11 cellular contexts compared by ENCODE assay signal in genomic region chr16:11309895-11310633, GRCh38. TPM values are rescaled to one million over a fixed set of nuclear protein-coding genes. Genes with fewer than 3 reads are reported as not detected.
DNase-seq lines count a peak whose midpoint lies in the region; ATAC-seq lines count a peak whose summit lies in the region.
"Had no signal": no experiment of that assay in that cellular context is flagged by ENCODE, and none has a peak within 500 bp of the region (broad histone marks: within the 10 kb centered on the region; RNA-seq: fewer than 3 reads in every experiment).

No MANE protein-coding gene starts in this region.

- no peaks in the 10 kb centered on the region for H3K9me3 Mint-ChIP-seq in activated naive CD4-positive, alpha-beta T cell treated with anti-CD3 and anti-CD28 coated beads, Interleukin-2, amount 10 ng/mL, durations not matched to agents 7 days and 5 days
- H3K9me3 Mint-ChIP-seq in effector memory CD8-positive, alpha-beta T cell = no peaks in the 10 kb centered on the region

- DNase-seq in activated naive CD4-positive, alpha-beta T cell treated with anti-CD3 and anti-CD28 coated beads, Interleukin-2, amount 10 ng/mL, durations not matched to agents 7 days and 5 days = no peak
- DNase-seq in activated naive CD4-positive, alpha-beta T cell (lab: John Stamatoyannopoulos, UW) = no peak
- DNase-seq in SK-N-DZ (ENCODE audit: low spot score) (peak; percentile 72), NCI-H146 (lab: John Stamatoyannopoulos, UW) (no peak), HUDEP-2 (lab: John Stamatoyannopoulos, UW; ENCODE audit: unreplicated experiment in 76 of 76) (no peak), NCI-H1436 (lab: John Stamatoyannopoulos, UW) (no peak)
- no peak for DNase-seq in effector memory CD8-positive, alpha-beta T cell
- DNase-seq: activated effector memory CD4-positive, alpha-beta T cell treated with anti-CD3 and anti-CD28 coated beads, Interleukin-2, amount 50 U/mL, for 16 hours; C1 segment of cervical spinal cord had no signal

- peak; percentile 40 for ATAC-seq in HG03095 (IDR thresholded peaks at IDR 0.05; ENCODE audit: unreplicated experiment)
- no peak for ATAC-seq in effector memory CD8-positive, alpha-beta T cell (replicated peaks)

- H3K27me3 Mint-ChIP-seq in activated naive CD4-positive, alpha-beta T cell treated with anti-CD3 and anti-CD28 coated beads, Interleukin-2, amount 10 ng/mL, durations not matched to agents 7 days and 5 days = peaks cover 2% of the 10 kb centered on the region
- no peaks in the 10 kb centered on the region for H3K27me3 Mint-ChIP-seq in effector memory CD8-positive, alpha-beta T cell

- peaks cover 5% of the 10 kb centered on the region for H3K36me3 Mint-ChIP-seq in activated naive CD4-positive, alpha-beta T cell treated with anti-CD3 and anti-CD28 coated beads, Interleukin-2, amount 10 ng/mL, durations not matched to agents 7 days and 5 days
- no peaks in the 10 kb centered on the region for H3K36me3 Mint-ChIP-seq in effector memory CD8-positive, alpha-beta T cell (ENCODE audit: insufficient read depth)

- CTCF ChIA-PET in activated naive CD4-positive, alpha-beta T cell treated with anti-CD3 and anti-CD28 coated beads, Interleukin-2, amount 10 ng/mL, durations not matched to agents 7 days and 5 days (lab: Charles Lee) = interaction anchor here (0.6 to 3.1 kb wide), 5 partner anchors 12 to 347 kb away, joined by 3 to 20 read pairs (median 4); no protein-coding TSS in a partner anchor

- peak overlapping the region; percentile 93 for H3K27ac Mint-ChIP-seq in activated naive CD4-positive, alpha-beta T cell treated with anti-CD3 and anti-CD28 coated beads, Interleukin-2, amount 10 ng/mL, durations not matched to agents 7 days and 5 days
- no peak overlapping the region for H3K27ac Mint-ChIP-seq in effector memory CD8-positive, alpha-beta T cell

- no peak overlapping the region for H3K4me3 Mint-ChIP-seq in activated naive CD4-positive, alpha-beta T cell treated with anti-CD3 and anti-CD28 coated beads, Interleukin-2, amount 10 ng/mL, durations not matched to agents 7 days and 5 days
- no peak overlapping the region for H3K4me3 Mint-ChIP-seq in effector memory CD8-positive, alpha-beta T cell

- peaks cover 86% of the 10 kb centered on the region for H3K4me1 Mint-ChIP-seq in activated naive CD4-positive, alpha-beta T cell treated with anti-CD3 and anti-CD28 coated beads, Interleukin-2, amount 10 ng/mL, durations not matched to agents 7 days and 5 days
- peaks cover 19 to 21% of the 10 kb centered on the region in 2 donors for H3K4me1 Mint-ChIP-seq in effector memory CD8-positive, alpha-beta T cell (ENCODE audit: low read depth in 2 of 2)

RNA-seq across cellular contexts. Expression of gene PRM1, which starts 28.9 kb away (rescaled TPM):
- polyA plus RNA-seq in SK-N-DZ (2014; cell fraction: cytosol; rRNA removed) = not detected in 2 replicates
- not detected in 2 replicates for polyA plus RNA-seq in SK-N-DZ (2014; cell fraction: nucleus; rRNA removed)
- polyA plus RNA-seq: esophagus had no signal

RNA-seq across cellular contexts. Expression of gene PRM2, which starts 33.8 kb away (rescaled TPM):
- polyA plus RNA-seq in SK-N-DZ (2014; cell fraction: cytosol; rRNA removed) = not detected in 2 replicates
- polyA plus RNA-seq in SK-N-DZ (2014; cell fraction: nucleus; rRNA removed) = not detected in 2 replicates
- polyA plus RNA-seq: esophagus had no signal

RNA-seq across cellular contexts. Expression of gene RMI2, which starts 35.2 kb away (rescaled TPM):
- 73.7 and 89.4 TPM in 2 replicates for polyA plus RNA-seq in SK-N-DZ (2014; cell fraction: cytosol; rRNA removed)
- 36.9 and 47.1 TPM in 2 replicates for polyA plus RNA-seq in SK-N-DZ (2014; cell fraction: nucleus; rRNA removed)

RNA-seq across cellular contexts. Expression of gene PRM3, which starts 36.6 kb away (rescaled TPM):
- not detected in 2 replicates for polyA plus RNA-seq in SK-N-DZ (2014; cell fraction: cytosol; rRNA removed)
- polyA plus RNA-seq in SK-N-DZ (2014; cell fraction: nucleus; rRNA removed) = not detected in 2 replicates
- polyA plus RNA-seq: esophagus had no signal

RNA-seq across cellular contexts. Expression of gene TNP2, which starts 40.9 kb away (rescaled TPM):
- polyA plus RNA-seq in SK-N-DZ (2014; cell fraction: cytosol; rRNA removed) = not detected in 2 replicates
- not detected in 2 replicates for polyA plus RNA-seq in SK-N-DZ (2014; cell fraction: nucleus; rRNA removed)
- polyA plus RNA-seq: esophagus had no signal
